In the genomic region with DNA sequence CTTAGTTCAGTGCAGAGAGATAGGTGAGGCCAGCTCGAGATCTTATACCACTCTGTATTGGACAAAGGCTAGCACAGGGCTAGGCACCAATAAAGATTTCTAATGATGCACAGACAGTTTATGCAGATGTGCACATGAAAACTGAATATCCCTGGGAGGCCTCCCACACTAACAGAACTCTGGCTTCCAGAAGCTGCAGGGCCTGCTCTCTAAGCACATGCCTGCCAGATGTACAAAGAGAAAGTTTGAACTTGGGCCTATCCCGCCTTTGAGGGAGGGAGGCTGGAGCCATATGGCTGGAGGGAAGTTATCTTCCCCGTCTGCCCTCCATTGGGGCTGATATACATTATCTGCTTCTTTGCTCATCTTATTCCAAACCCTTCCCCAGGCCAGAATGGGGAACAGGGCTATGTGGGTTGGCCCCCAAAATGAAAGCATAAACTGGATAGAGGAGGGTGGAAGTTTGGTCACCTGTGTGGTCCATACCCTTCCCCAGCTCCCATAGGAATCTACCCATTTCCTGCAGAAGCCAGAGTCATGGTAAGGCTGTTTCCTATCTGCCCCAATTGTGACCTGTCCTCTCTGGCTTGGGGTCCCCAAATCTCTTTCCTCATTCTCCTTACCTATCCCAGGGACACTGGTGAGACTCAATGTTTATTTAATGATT, we compare ENCODE assay signal across 8 cellular contexts. TPM values are rescaled to one million over a fixed set of nuclear protein-coding genes. Genes with fewer than 3 reads are reported as not detected.
DNase-seq lines count a peak whose midpoint lies in the region; ATAC-seq, FAIRE-seq and TF ChIP-seq lines count a peak whose summit lies in the region.

No MANE protein-coding gene starts in this region.

- H3K18ac ChIP-seq in mesenchymal stem cell (ENCODE audit: low read depth in 1 of 2, low read length in 2 of 2): peak overlapping the region; percentile 5 to 25

- H3K27ac ChIP-seq in left ventricle myocardium inferior (replicated peaks) (peak overlapping the region; percentile 99), breast epithelium (peak overlapping the region; percentile 72 to 87), mesenchymal stem cell (ENCODE audit: low read length, poor library complexity, severe bottlenecking) (no peak overlapping the region)

- peaks cover 35% of the 10 kb centered on the region for H3K4me1 Mint-ChIP-seq in activated naive CD4-positive, alpha-beta T cell treated with anti-CD3 and anti-CD28 coated beads for 36 hours (ENCODE audit: low read depth)

- H3K4me1 ChIP-seq in left ventricle myocardium inferior: peaks cover 73% of the 10 kb centered on the region
- peaks cover 7 to 11% of the 10 kb centered on the region in 2 donors for H3K4me1 ChIP-seq in breast epithelium
- H3K4me1 ChIP-seq in mesenchymal stem cell (ENCODE audit: control insufficient read depth, insufficient read depth, low read depth, low read length): peaks cover 41% of the 10 kb centered on the region

- no peak overlapping the region for H2AK5ac ChIP-seq in mesenchymal stem cell (ENCODE audit: low read length, severe bottlenecking)

- no peaks in the 10 kb centered on the region for H3K9me3 ChIP-seq in left ventricle myocardium inferior (replicated peaks)
- no peaks in the 10 kb centered on the region for H3K9me3 ChIP-seq in breast epithelium
- no peaks in the 10 kb centered on the region for H3K9me3 ChIP-seq in mesenchymal stem cell (ENCODE audit: control insufficient read depth, low read length)

- DNase-seq in left ventricle myocardium inferior (no peak), Right ventricle myocardium superior (no peak), breast epithelium (ENCODE audit: low spot score in 2 of 2) (no peak), mesenchymal stem cell (peak; percentile 27), HTR-8/SVneo (ENCODE audit: insufficient read length, low spot score) (no peak)
- DNase-seq in stimulated activated CD4-positive, alpha-beta T cell treated with anti-CD3 and anti-CD28 coated beads, Interleukin-2, amount 100 ng/mL, for 48 hours: no peak
- DNase-seq in activated naive CD4-positive, alpha-beta T cell treated with anti-CD3 and anti-CD28 coated beads for 36 hours: no peak

- H3K4me3 ChIP-seq in left ventricle myocardium inferior (peak overlapping the region; percentile 76), breast epithelium (peak overlapping the region; percentile 40 to 77 (median 61)), mesenchymal stem cell (ENCODE audit: insufficient read depth in 1 of 2, low read depth in 1 of 2, low read length in 2 of 2) (peak overlapping the region in 1 of 2 experiments; percentile 77)

- no peak for FAIRE-seq in HTR-8/SVneo (lab: Jason Lieb, UNC)

- WGBS in mesenchymal stem cell: 63% methylated on average over 2 of the region's 3 CpGs

- H3K36me3 ChIP-seq in left ventricle myocardium inferior (no peaks in the 10 kb centered on the region), breast epithelium (no peaks in the 10 kb centered on the region), mesenchymal stem cell (ENCODE audit: control insufficient read depth in 1 of 2, insufficient read depth in 2 of 2, low read depth in 1 of 2, low read length in 2 of 2) (no peaks in the 10 kb centered on the region)

- H3K14ac ChIP-seq in mesenchymal stem cell (ENCODE audit: low read length in 2 of 2): no peak overlapping the region

- intact Hi-C loops in left ventricle myocardium inferior (cut with micrococcal nuclease) (no loop called here), Right ventricle myocardium superior (cut with DNase I) (no loop called here), breast epithelium (cut with DNase I; ENCODE audit: low total_unique reads) (no loop called here)
- intact Hi-C loops in activated naive CD4-positive, alpha-beta T cell treated with anti-CD3 and anti-CD28 coated beads for 36 hours (cut with micrococcal nuclease): no loop called here

- H3K27me3 ChIP-seq in left ventricle myocardium inferior (ENCODE audit: low read depth) (peaks cover 40% of the 10 kb centered on the region), breast epithelium (no peaks in the 10 kb centered on the region), mesenchymal stem cell (ENCODE audit: control insufficient read depth in 1 of 2, insufficient read depth in 1 of 2, low read length in 2 of 2) (peaks cover 0 to 21% of the 10 kb centered on the region in 2 experiments)

- TF ChIP-seq CTCF in left ventricle myocardium inferior (IDR thresholded peaks at IDR 0.05; ENCODE audit: borderline replicate concordance) (no peak), breast epithelium (IDR thresholded peaks at IDR 0.05) (no peak)

- peak overlapping the region in 1 of 2 experiments; percentile 66 for H2BK12ac ChIP-seq in mesenchymal stem cell (ENCODE audit: low read length in 2 of 2)

- no peak for ATAC-seq in Right ventricle myocardium superior (ENCODE audit: poor library complexity)
- no peak for ATAC-seq in HG02571 (IDR thresholded peaks at IDR 0.05; ENCODE audit: unreplicated experiment)

- H3K79me1 ChIP-seq in mesenchymal stem cell (replicated peaks; ENCODE audit: low read length, poor library complexity, severe bottlenecking): peaks cover 4% of the 10 kb centered on the region

- no peak overlapping the region for H2BK120ac ChIP-seq in mesenchymal stem cell (ENCODE audit: low read depth, low read length)

- H2AFZ ChIP-seq in mesenchymal stem cell (ENCODE audit: low read depth, low read length): no peak overlapping the region

- peak overlapping the region in 1 of 2 experiments; percentile 49 for H3K4ac ChIP-seq in mesenchymal stem cell (ENCODE audit: low read depth in 1 of 2, low read length in 2 of 2)

- peak overlapping the region; percentile 73 for H3K4me2 ChIP-seq in mesenchymal stem cell (ENCODE audit: low read length, poor library complexity, severe bottlenecking)

- H4K91ac ChIP-seq in mesenchymal stem cell (ENCODE audit: low read length): no peak overlapping the region

- H2BK5ac ChIP-seq in mesenchymal stem cell (ENCODE audit: low read depth, low read length, poor library complexity, severe bottlenecking): no peak overlapping the region

- CTCF ChIA-PET in activated naive CD4-positive, alpha-beta T cell treated with anti-CD3 and anti-CD28 coated beads for 36 hours (lab: Charles Lee): interaction anchor here (0.9 to 13.7 kb wide), 5 partner anchors 20 to 76 kb away, joined by 4 to 326 read pairs (median 14); no protein-coding TSS in a partner anchor

- no peak overlapping the region for H3K27ac Mint-ChIP-seq in activated naive CD4-positive, alpha-beta T cell treated with anti-CD3 and anti-CD28 coated beads for 36 hours

- no peak overlapping the region for H3K4me3 Mint-ChIP-seq in activated naive CD4-positive, alpha-beta T cell treated with anti-CD3 and anti-CD28 coated beads for 36 hours

- no peaks in the 10 kb centered on the region for H3K36me3 Mint-ChIP-seq in activated naive CD4-positive, alpha-beta T cell treated with anti-CD3 and anti-CD28 coated beads for 36 hours (ENCODE audit: low read depth)

- H2BK15ac ChIP-seq in mesenchymal stem cell (ENCODE audit: low read depth, poor library complexity, severe bottlenecking): no peak overlapping the region

- H3K9me3 Mint-ChIP-seq in activated naive CD4-positive, alpha-beta T cell treated with anti-CD3 and anti-CD28 coated beads for 36 hours: no peaks in the 10 kb centered on the region

- no peak overlapping the region for H3K23ac ChIP-seq in mesenchymal stem cell (ENCODE audit: low read length in 2 of 2)

- peak overlapping the region; percentile 74 for H3K9ac ChIP-seq in mesenchymal stem cell (ENCODE audit: low read length)

- no peak for TF ChIP-seq POLR2A in breast epithelium (IDR thresholded peaks at IDR 0.05)

- H3K27me3 Mint-ChIP-seq in activated naive CD4-positive, alpha-beta T cell treated with anti-CD3 and anti-CD28 coated beads for 36 hours (ENCODE audit: low read depth): peaks cover 39% of the 10 kb centered on the region

- H4K8ac ChIP-seq in mesenchymal stem cell (ENCODE audit: low read length): no peak overlapping the region

RNA-seq across cellular contexts. Expression of gene KAZALD1, which starts 3.8 kb away (rescaled TPM):
- total RNA-seq in left ventricle myocardium inferior: 5.1 TPM
- 5.0 TPM for total RNA-seq in Right ventricle myocardium superior
- total RNA-seq in breast epithelium: 1 to 10 TPM; 2.8 to 4.9 (median 4.5) TPM
- polyA plus RNA-seq in mesenchymal stem cell (2013, experiment 1 of 2): 4.4 TPM
- 3.9 TPM for polyA plus RNA-seq in mesenchymal stem cell (2013, experiment 2 of 2)
- total RNA-seq in activated naive CD4-positive, alpha-beta T cell treated with anti-CD3 and anti-CD28 coated beads for 36 hours: under 1 TPM; 0.52 to 0.62 TPM

RNA-seq across cellular contexts. Expression of gene SFXN3, which starts 34.6 kb away (rescaled TPM):
- 13.4 TPM for total RNA-seq in left ventricle myocardium inferior
- total RNA-seq in Right ventricle myocardium superior: 11.4 TPM
- 10 to 100 TPM; 63.7 to 90.4 (median 75.7) TPM for total RNA-seq in breast epithelium
- polyA plus RNA-seq in mesenchymal stem cell (2013, experiment 1 of 2): 99.8 TPM
- polyA plus RNA-seq in mesenchymal stem cell (2013, experiment 2 of 2): 93.2 TPM
- total RNA-seq in activated naive CD4-positive, alpha-beta T cell treated with anti-CD3 and anti-CD28 coated beads for 36 hours: 10 to 100 TPM; 15.7 to 17.1 TPM

RNA-seq across cellular contexts. Expression of gene PDZD7, which starts 34.7 kb away (rescaled TPM):
- total RNA-seq in left ventricle myocardium inferior: 0.27 TPM
- total RNA-seq in Right ventricle myocardium superior: 0.38 TPM
- 1 to 10 TPM in 1 of 3 donors, under 1 TPM in 2; 0.48 to 2.3 (median 0.66) TPM for total RNA-seq in breast epithelium
- 1.3 TPM for polyA plus RNA-seq in mesenchymal stem cell (2013, experiment 1 of 2)
- polyA plus RNA-seq in mesenchymal stem cell (2013, experiment 2 of 2): 1.0 TPM
- under 1 TPM; 0.37 to 0.62 TPM for total RNA-seq in activated naive CD4-positive, alpha-beta T cell treated with anti-CD3 and anti-CD28 coated beads for 36 hours
